ENCODE assay signal across 27 cellular contexts in genomic region chr10:18282094-18282493, GRCh38.
"Had no signal": no experiment of that assay in that cellular context is flagged by ENCODE, and none has a peak within 500 bp of the region (broad histone marks: within the 10 kb centered on the region; RNA-seq: fewer than 3 reads in every experiment).

No MANE protein-coding gene starts in this region.

- H3K4me2 ChIP-seq: smooth muscle cell had no signal

- H3K36me3 Mint-ChIP-seq: mesothelial cell of epicardium; naive B cell; natural killer cell; stimulated activated memory B cell treated with anti-CD40 and anti-IgM and Interleukin-4, amounts not matched to agents 10 μg/mL and 1 μg/mL and 100 μg/mL, for 72 hours; type B pancreatic cell had no signal

- ATAC-seq: left colon; left lung; lower lobe of right lung; natural killer cell; right lobe of liver; stimulated activated memory B cell treated with anti-CD40 and anti-IgM and Interleukin-4, amounts not matched to agents 10 μg/mL and 1 μg/mL and 100 μg/mL, for 72 hours; stimulated activated naive CD8-positive, alpha-beta T cell treated with anti-CD3 and anti-CD28 coated beads, Interleukin-15, amount 100 ng/mL, for 72 hours had no signal

- H3K27me3 Mint-ChIP-seq: naive B cell; progenitor cell of endocrine pancreas; stimulated activated memory B cell treated with anti-CD40 and anti-IgM and Interleukin-4, amounts not matched to agents 10 μg/mL and 1 μg/mL and 100 μg/mL, for 72 hours; stimulated activated naive CD8-positive, alpha-beta T cell treated with anti-CD3 and anti-CD28 coated beads, Interleukin-15, amount 100 ng/mL, for 72 hours; type B pancreatic cell had no signal

- H3K27me3 ChIP-seq: left lung, ovary, right atrium auricular region, right lobe of liver, tibial nerve, uterus had no signal

- H3K9me3 Mint-ChIP-seq: mesothelial cell of epicardium; naive B cell; natural killer cell; nephron progenitor cell; stimulated activated memory B cell treated with anti-CD40 and anti-IgM and Interleukin-4, amounts not matched to agents 10 μg/mL and 1 μg/mL and 100 μg/mL, for 72 hours; stimulated activated naive CD8-positive, alpha-beta T cell treated with anti-CD3 and anti-CD28 coated beads, Interleukin-15, amount 100 ng/mL, for 72 hours; type B pancreatic cell had no signal

- H3K4me1 Mint-ChIP-seq: mesothelial cell of epicardium; naive B cell; natural killer cell; nephron progenitor cell; stimulated activated memory B cell treated with anti-CD40 and anti-IgM and Interleukin-4, amounts not matched to agents 10 μg/mL and 1 μg/mL and 100 μg/mL, for 72 hours; stimulated activated naive CD8-positive, alpha-beta T cell treated with anti-CD3 and anti-CD28 coated beads, Interleukin-15, amount 100 ng/mL, for 72 hours had no signal

- H3K27ac Mint-ChIP-seq: mesothelial cell of epicardium; naive B cell; natural killer cell; nephron progenitor cell; progenitor cell of endocrine pancreas; stimulated activated memory B cell treated with anti-CD40 and anti-IgM and Interleukin-4, amounts not matched to agents 10 μg/mL and 1 μg/mL and 100 μg/mL, for 72 hours; stimulated activated naive CD8-positive, alpha-beta T cell treated with anti-CD3 and anti-CD28 coated beads, Interleukin-15, amount 100 ng/mL, for 72 hours; type B pancreatic cell had no signal

- H3K4me3 Mint-ChIP-seq: mesothelial cell of epicardium; naive B cell; natural killer cell; nephron progenitor cell; stimulated activated memory B cell treated with anti-CD40 and anti-IgM and Interleukin-4, amounts not matched to agents 10 μg/mL and 1 μg/mL and 100 μg/mL, for 72 hours; stimulated activated naive CD8-positive, alpha-beta T cell treated with anti-CD3 and anti-CD28 coated beads, Interleukin-15, amount 100 ng/mL, for 72 hours; type B pancreatic cell had no signal

- H3K27ac ChIP-seq: left lung, lower lobe of right lung, ovary, right atrium auricular region, right lobe of liver, tibial nerve, uterus had no signal

- H3K36me3 ChIP-seq: left lung, lower lobe of right lung, ovary, right atrium auricular region, right lobe of liver, tibial nerve, uterus had no signal

- DNase-seq: hypothalamus; kidney; left colon; left lung; lower lobe of right lung; mammary epithelial cell; mesenchymal stem cell; naive B cell; natural killer cell; nephron progenitor cell; ovary; right lobe of liver; stimulated activated CD4-positive, alpha-beta T cell treated with anti-CD3 and anti-CD28 coated beads, Interleukin-1b, Interleukin-23, amount 100 ng/mL, for 48 hours; stimulated activated CD4-positive, alpha-beta T cell treated with anti-CD3 and anti-CD28 coated beads, Interleukin-2, amount 100 ng/mL, for 48 hours; stimulated activated CD4-positive, alpha-beta T cell treated with anti-CD3 and anti-CD28 coated beads, Interleukin-4, amount 100 ng/mL, for 4 hours; stimulated activated CD8-positive, alpha-beta memory T cell treated with anti-CD3 and anti-CD28 coated beads, Interleukin-4, amount 100 ng/mL, for 48 hours; stimulated activated naive CD4-positive, alpha-beta T cell treated with Interleukin-2 at 50 U/mL for 16 hours; stimulated activated naive CD8-positive, alpha-beta T cell treated with anti-CD3 and anti-CD28 coated beads, Interleukin-15, amount 100 ng/mL, for 72 hours; substantia nigra; uterus had no signal

- H3K9me3 ChIP-seq: left lung, lower lobe of right lung, ovary, right atrium auricular region, right lobe of liver, tibial nerve, uterus had no signal

- H3K4me3 ChIP-seq: left lung, lower lobe of right lung, ovary, right atrium auricular region, right lobe of liver, smooth muscle cell, tibial nerve, uterus had no signal

- H3K4me1 ChIP-seq: lower lobe of right lung, right atrium auricular region, right lobe of liver, tibial nerve, uterus had no signal
